Comparison of ENCODE assay signal across 10 cellular contexts in the genomic region with DNA sequence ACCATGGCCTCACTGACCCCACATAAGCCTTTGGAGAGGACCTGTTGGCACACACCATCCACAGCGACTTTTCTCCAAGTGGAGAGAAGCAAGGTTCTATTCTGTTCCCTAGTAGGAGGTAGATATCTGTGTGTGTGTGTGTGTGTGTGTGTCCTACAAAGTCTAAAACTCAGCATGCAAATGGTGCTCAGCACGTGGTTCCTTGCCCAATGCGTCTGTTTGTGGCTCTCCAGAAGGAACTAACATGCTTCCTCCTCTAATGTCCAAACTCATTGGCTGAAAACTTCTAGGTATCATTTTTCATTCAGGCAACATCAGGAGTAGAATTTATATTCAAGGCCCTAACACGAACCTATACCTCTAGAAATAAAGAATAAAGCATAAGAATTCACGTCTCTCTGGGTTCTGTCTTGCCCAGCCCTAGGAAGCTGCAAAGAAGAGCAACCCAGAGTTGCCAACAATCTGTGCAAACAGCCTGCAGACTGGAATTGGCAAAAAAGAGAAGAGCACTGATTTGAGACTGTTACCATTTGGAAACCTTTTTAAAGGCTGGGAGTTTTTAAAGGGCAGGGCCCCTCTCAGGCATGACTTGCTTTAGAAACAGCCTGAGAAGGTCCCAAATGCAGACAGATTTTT. TPM values are rescaled to one million over a fixed set of nuclear protein-coding genes. Genes with fewer than 3 reads are reported as not detected.
A peak's percentile ranks its signal among the peaks of the same experiment; 100 is the strongest.
DNase-seq lines count a peak whose midpoint lies in the region; ATAC-seq, FAIRE-seq and TF ChIP-seq lines count a peak whose summit lies in the region.
"Had no signal": no experiment of that assay in that cellular context is flagged by ENCODE, and none has a peak within 500 bp of the region (broad histone marks: within the 10 kb centered on the region; RNA-seq: fewer than 3 reads in every experiment).

No MANE protein-coding gene starts in this region.

- CTCF ChIA-PET in activated naive CD4-positive, alpha-beta T cell treated with anti-CD3 and anti-CD28 coated beads, Interleukin-2, amount 10 ng/mL, durations not matched to agents 7 days and 5 days (lab: Charles Lee) = interaction anchor here (1.0 to 1.1 kb wide), 2 partner anchors 14 to 93 kb away, joined by 3 to 4 read pairs; no protein-coding TSS in a partner anchor
- CTCF ChIA-PET in activated B cell treated with CpG ODN at 0.5 μM for 24 hours (lab: Charles Lee) = interaction anchor here (1.0 to 6.6 kb wide), 4 partner anchors 15 to 96 kb away, joined by 3 to 30 read pairs (median 10); no protein-coding TSS in a partner anchor

- no peak for FAIRE-seq in kidney (lab: Jason Lieb, UNC)
- FAIRE-seq in urothelium cell line (lab: Jason Lieb, UNC) = no peak

- no peak for ATAC-seq in activated B cell treated with CpG ODN at 0.5 μM for 24 hours (ENCODE audit: low read depth)

- H3K27ac ChIP-seq in kidney (ENCODE audit: low read depth in 2 of 2, low read length in 2 of 2) = peak overlapping the region in 1 of 2 donors; percentile 34

- peak overlapping the region; percentile 49 for H3K27ac Mint-ChIP-seq in activated naive CD4-positive, alpha-beta T cell treated with anti-CD3 and anti-CD28 coated beads, Interleukin-2, amount 10 ng/mL, durations not matched to agents 7 days and 5 days
- H3K27ac Mint-ChIP-seq in activated B cell treated with CpG ODN at 0.5 μM for 24 hours (peak overlapping the region; percentile 85), type B pancreatic cell (no peak overlapping the region)

- H3K36me3 ChIP-seq in kidney (ENCODE audit: control insufficient read depth in 1 of 2, insufficient read depth in 2 of 2, low read length in 2 of 2) = peaks cover 6 to 17% of the 10 kb centered on the region in 2 donors

- H3K36me3 Mint-ChIP-seq in activated naive CD4-positive, alpha-beta T cell treated with anti-CD3 and anti-CD28 coated beads, Interleukin-2, amount 10 ng/mL, durations not matched to agents 7 days and 5 days = peaks cover 24% of the 10 kb centered on the region
- H3K36me3 Mint-ChIP-seq in activated B cell treated with CpG ODN at 0.5 μM for 24 hours (ENCODE audit: low read depth) = peaks cover 70% of the 10 kb centered on the region
- peaks cover 3% of the 10 kb centered on the region for H3K36me3 Mint-ChIP-seq in type B pancreatic cell

- no peak for DNase-seq in activated naive CD4-positive, alpha-beta T cell treated with anti-CD3 and anti-CD28 coated beads, Interleukin-2, amount 10 ng/mL, durations not matched to agents 7 days and 5 days
- no peak for DNase-seq in activated naive CD4-positive, alpha-beta T cell treated with Interleukin-2 at 50 U/mL for 16 hours
- DNase-seq in activated B cell treated with CpG ODN at 0.5 μM for 24 hours (no peak), kidney (peak; percentile 10), superior temporal gyrus (ENCODE audit: extremely low spot score) (peak; percentile 57), type B pancreatic cell (ENCODE audit: extremely low spot score, unreplicated experiment) (no peak), NCI-H2227 treated with DMSO at 0.1 percent for 48 hours (lab: John Stamatoyannopoulos, UW) (no peak), urothelium cell line (ENCODE audit: low spot score) (no peak)
- DNase-seq: effector memory CD4-positive, alpha-beta T cell; islet precursor cell had no signal

- intact Hi-C loops in activated B cell treated with CpG ODN at 0.5 μM for 24 hours (cut with micrococcal nuclease) = no loop called here
- intact Hi-C loops in kidney (cut with DNase I) = no loop called here

- TF ChIP-seq CTCF in activated B cell treated with CpG ODN at 0.5 μM for 24 hours (IDR thresholded peaks at IDR 0.05) = no peak
- TF ChIP-seq CTCF in kidney (IDR thresholded peaks at IDR 0.05; ENCODE audit: borderline replicate concordance, extremely low read depth, insufficient read depth) = no peak
- TF ChIP-seq CTCF in type B pancreatic cell (conservative IDR thresholded peaks at IDR 0.05) = no peak

- no peak overlapping the region for H3K9ac ChIP-seq in kidney (ENCODE audit: low read length in 2 of 2)

- no peak overlapping the region for H3K4me3 Mint-ChIP-seq in activated naive CD4-positive, alpha-beta T cell treated with anti-CD3 and anti-CD28 coated beads, Interleukin-2, amount 10 ng/mL, durations not matched to agents 7 days and 5 days
- peak overlapping the region; percentile 21 for H3K4me3 Mint-ChIP-seq in activated B cell treated with CpG ODN at 0.5 μM for 24 hours
- H3K4me3 Mint-ChIP-seq in type B pancreatic cell = no peak overlapping the region

- H3K9me3 Mint-ChIP-seq in activated naive CD4-positive, alpha-beta T cell treated with anti-CD3 and anti-CD28 coated beads, Interleukin-2, amount 10 ng/mL, durations not matched to agents 7 days and 5 days = no peaks in the 10 kb centered on the region
- H3K9me3 Mint-ChIP-seq in activated B cell treated with CpG ODN at 0.5 μM for 24 hours = no peaks in the 10 kb centered on the region
- no peaks in the 10 kb centered on the region for H3K9me3 Mint-ChIP-seq in type B pancreatic cell

- H3K4me1 ChIP-seq in kidney (ENCODE audit: control insufficient read depth in 1 of 2, insufficient read depth in 1 of 2, low read depth in 1 of 2, low read length in 2 of 2) = peaks cover 62 to 77% of the 10 kb centered on the region in 2 donors

- H3K4me1 Mint-ChIP-seq in activated naive CD4-positive, alpha-beta T cell treated with anti-CD3 and anti-CD28 coated beads, Interleukin-2, amount 10 ng/mL, durations not matched to agents 7 days and 5 days = peaks cover 40% of the 10 kb centered on the region
- peaks cover 63% of the 10 kb centered on the region for H3K4me1 Mint-ChIP-seq in activated B cell treated with CpG ODN at 0.5 μM for 24 hours
- H3K4me1 Mint-ChIP-seq in type B pancreatic cell (ENCODE audit: unreplicated experiment) = peaks cover 31% of the 10 kb centered on the region

- H3K9me3 ChIP-seq in kidney (ENCODE audit: control insufficient read depth in 1 of 2, low read length in 2 of 2) = no peaks in the 10 kb centered on the region

- H3K4me3 ChIP-seq in kidney (ENCODE audit: low read length in 2 of 2) = no peak overlapping the region

- no peaks in the 10 kb centered on the region for H3K27me3 Mint-ChIP-seq in activated naive CD4-positive, alpha-beta T cell treated with anti-CD3 and anti-CD28 coated beads, Interleukin-2, amount 10 ng/mL, durations not matched to agents 7 days and 5 days
- H3K27me3 Mint-ChIP-seq in activated B cell treated with CpG ODN at 0.5 μM for 24 hours = no peaks in the 10 kb centered on the region
- no peaks in the 10 kb centered on the region for H3K27me3 Mint-ChIP-seq in type B pancreatic cell

- POLR2A ChIA-PET in activated B cell treated with CpG ODN at 0.5 μM for 24 hours (lab: Charles Lee) = interaction anchor here (0.6 to 15.1 kb wide), 6 partner anchors 9 to 84 kb away, joined by 3 to 291 read pairs (median 4); partner anchors contain the start of gene MAP3K14

RNA-seq across cellular contexts. Expression of gene MAP3K14, which starts 25.5 kb away (rescaled TPM):
- 81.2 and 88.6 TPM in 2 replicates for total RNA-seq in activated B cell treated with CpG ODN at 0.5 μM for 24 hours
- total RNA-seq in kidney = 24.5 TPM
- 7.6 TPM for polyA plus RNA-seq in kidney (ENCODE audit: insufficient read depth, low read depth, low replicate concordance)
- total RNA-seq in type B pancreatic cell (ENCODE audit: low replicate concordance) = 10.4 and 11.2 TPM in 2 replicates

RNA-seq across cellular contexts. Expression of gene SPATA32, which starts 29.4 kb away (rescaled TPM):
- total RNA-seq in activated B cell treated with CpG ODN at 0.5 μM for 24 hours (0.27 and 0.39 TPM in 2 replicates), kidney (not detected), type B pancreatic cell (ENCODE audit: low replicate concordance) (not detected in 2 replicates)
- polyA plus RNA-seq in kidney (ENCODE audit: insufficient read depth, low read depth, low replicate concordance) = not detected

Comparison
In these comparisons a context has a peak if more than half of its experiments do, and no peak if none do; other contexts are left out.
1. DNase-seq: peak in kidney (single experiment) and superior temporal gyrus (single experiment); none in activated naive CD4-positive, alpha-beta T cell treated with anti-CD3 and anti-CD28 coated beads, Interleukin-2, amount 10 ng/mL, durations not matched to agents 7 days and 5 days (single experiment), activated naive CD4-positive, alpha-beta T cell treated with Interleukin-2 at 50 U/mL for 16 hours (single experiment), activated B cell treated with CpG ODN at 0.5 μM for 24 hours (single experiment), type B pancreatic cell (single experiment), NCI-H2227 treated with DMSO at 0.1 percent for 48 hours (single experiment) and urothelium cell line (single experiment).